ENCODE assay signal across 13 cellular contexts in genomic region chr16:69616082-69616481, GRCh38.
"Had no signal": no experiment of that assay in that cellular context is flagged by ENCODE, and none has a peak within 500 bp of the region (broad histone marks: within the 10 kb centered on the region; RNA-seq: fewer than 3 reads in every experiment).

No MANE protein-coding gene starts in this region.

- H3K27me3 Mint-ChIP-seq: stimulated activated memory B cell treated with anti-CD40 and anti-IgM and Interleukin-4, amounts not matched to agents 10 μg/mL and 1 μg/mL and 100 μg/mL, for 72 hours had no signal

- H3K27ac ChIP-seq: colonic mucosa, upper lobe of right lung had no signal

- ATAC-seq: activated CD4-positive, CD25-positive, alpha-beta regulatory T cell treated with anti-CD3 and anti-CD28 coated beads, Interleukin-2, amount 50 U/mL, for 24 hours; activated T-cell treated with anti-CD3 and anti-CD28 coated beads, Interleukin-2, amount 50 U/mL, for 4 hours; stimulated activated memory B cell treated with anti-CD40 and anti-IgM and Interleukin-4, amounts not matched to agents 10 μg/mL and 1 μg/mL and 100 μg/mL, for 72 hours; upper lobe of right lung had no signal

- H3K4me3 ChIP-seq: colonic mucosa, lung, smooth muscle cell, upper lobe of right lung had no signal

- H3K27ac Mint-ChIP-seq: stimulated activated memory B cell treated with anti-CD40 and anti-IgM and Interleukin-4, amounts not matched to agents 10 μg/mL and 1 μg/mL and 100 μg/mL, for 72 hours had no signal

- H3K27me3 ChIP-seq: colonic mucosa, upper lobe of right lung had no signal

- H3K4me3 Mint-ChIP-seq: activated T-cell treated with anti-CD3 and anti-CD28 coated beads, Interleukin-2, amount 50 U/mL, for 4 hours; stimulated activated memory B cell treated with anti-CD40 and anti-IgM and Interleukin-4, amounts not matched to agents 10 μg/mL and 1 μg/mL and 100 μg/mL, for 72 hours had no signal

- H3K36me3 ChIP-seq: colonic mucosa had no signal

- H3K9me3 Mint-ChIP-seq: activated T-cell treated with anti-CD3 and anti-CD28 coated beads, Interleukin-2, amount 50 U/mL, for 4 hours; stimulated activated memory B cell treated with anti-CD40 and anti-IgM and Interleukin-4, amounts not matched to agents 10 μg/mL and 1 μg/mL and 100 μg/mL, for 72 hours had no signal

- DNase-seq: activated CD4-positive, alpha-beta T cell treated with anti-CD3 and anti-CD28 coated beads, Interleukin-2, amount 50 U/mL, for 48 hours; activated gamma-delta T cell; activated T-cell treated with anti-CD3 and anti-CD28 coated beads, Interleukin-2, amount 50 U/mL, for 4 hours; colonic mucosa; midbrain; posterior cingulate gyrus; right cardiac atrium; T-helper 2 cell; upper lobe of right lung had no signal

- H3K9me3 ChIP-seq: colonic mucosa, upper lobe of right lung had no signal
